ENCODE assay signal across 25 cellular contexts in the genomic region with DNA sequence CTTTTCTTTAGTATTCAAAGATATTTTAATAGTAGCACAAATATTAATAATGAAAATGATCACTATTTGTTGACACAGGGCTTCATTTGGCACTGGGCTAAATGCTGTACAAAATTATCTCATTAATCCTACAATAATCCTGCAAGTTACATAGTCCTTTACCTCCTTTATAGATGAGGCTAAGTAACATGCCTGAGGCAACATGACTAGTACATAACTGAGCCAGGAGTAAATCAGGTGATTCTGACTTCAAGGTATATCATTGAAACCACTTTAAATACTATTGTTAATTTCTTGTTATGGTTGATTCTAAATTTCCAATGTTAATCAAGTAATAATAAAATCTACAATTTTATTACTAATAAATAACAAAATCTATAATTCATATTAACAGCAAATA. TPM values are rescaled to one million over a fixed set of nuclear protein-coding genes. Genes with fewer than 3 reads are reported as not detected.
DNase-seq lines count a peak whose midpoint lies in the region; ATAC-seq and TF ChIP-seq lines count a peak whose summit lies in the region.
"Had no signal": no experiment of that assay in that cellular context is flagged by ENCODE, and none has a peak within 500 bp of the region (broad histone marks: within the 10 kb centered on the region; RNA-seq: fewer than 3 reads in every experiment).

No MANE protein-coding gene starts in this region.

- no peaks in the 10 kb centered on the region for H3K27me3 ChIP-seq in Peyer's patch
- H3K27me3 ChIP-seq: adrenal gland; BLaER1 treated with 17β-estradiol and CSF1 and Interleukin-3, amounts not matched to agents 10 nM and 100 nM; dorsolateral prefrontal cortex; hepatocyte; tibial nerve had no signal

- TF ChIP-seq CTCF in LNCaP clone FGC (IDR thresholded peaks at IDR 0.05; ENCODE audit: control insufficient read depth, extremely low read depth, insufficient read depth) (no peak), Peyer's patch (IDR thresholded peaks at IDR 0.05) (no peak)

- no peaks in the 10 kb centered on the region for H3K9me3 ChIP-seq in Peyer's patch
- H3K9me3 ChIP-seq: adrenal gland; BLaER1 treated with 17β-estradiol and CSF1 and Interleukin-3, amounts not matched to agents 10 nM and 100 nM; tibial nerve had no signal

- no peak for TF ChIP-seq POLR2A in Peyer's patch (IDR thresholded peaks at IDR 0.05)

- DNase-seq in DMS 273 treated with DMSO at 0.1 percent for 48 hours (lab: John Stamatoyannopoulos, UW) (peak; percentile 59), LNCaP clone FGC (ENCODE audit: low read depth) (peak; percentile 13), NCI-H748 treated with DMSO at 0.1 percent for 48 hours (lab: John Stamatoyannopoulos, UW) (peak; percentile 44), Peyer's patch (no peak), cerebellar nuclear complex (lab: John Stamatoyannopoulos, UW) (no peak)
- DNase-seq: activated CD4-positive, alpha-beta T cell treated with anti-CD3 and anti-CD28 coated beads for 1 hour; activated CD8-positive, alpha-beta T cell treated with anti-CD3 and anti-CD28 coated beads for 36 hours; activated naive CD4-positive, alpha-beta T cell treated with anti-CD3 and anti-CD28 coated beads for 36 hours; adrenal gland; DMS79; dorsolateral prefrontal cortex; GF-D8; Kasumi-1; naive thymus-derived CD8-positive, alpha-beta T cell; NCI-H187 treated with DMSO at 0.1 percent for 48 hours; OCI-M1; SHP77; stimulated activated CD4-positive, alpha-beta T cell treated with anti-CD3 and anti-CD28 coated beads, Interleukin-4, amount 100 ng/mL, for 24 hours had no signal

- peaks cover 0 to 14% (median 0%) of the 10 kb centered on the region in 3 donors for H3K36me3 ChIP-seq in Peyer's patch
- H3K36me3 ChIP-seq: adrenal gland had no signal

- H3K4me3 ChIP-seq in LNCaP clone FGC (ENCODE audit: low read depth, low read length) (no peak overlapping the region), Peyer's patch (no peak overlapping the region)
- H3K4me3 ChIP-seq: adrenal gland; BLaER1 treated with 17β-estradiol and CSF1 and Interleukin-3, amounts not matched to agents 10 nM and 100 nM; dorsolateral prefrontal cortex; hepatocyte; lung; tibial nerve had no signal

- H3K27ac ChIP-seq in Peyer's patch = no peak overlapping the region
- H3K27ac ChIP-seq: adrenal gland; BLaER1 treated with 17β-estradiol and CSF1 and Interleukin-3, amounts not matched to agents 10 nM and 100 nM; dorsolateral prefrontal cortex; hepatocyte; tibial nerve had no signal

- H3K4me1 ChIP-seq in Peyer's patch = no peaks in the 10 kb centered on the region
- H3K4me1 ChIP-seq: adrenal gland; BLaER1 treated with 17β-estradiol and CSF1 and Interleukin-3, amounts not matched to agents 10 nM and 100 nM; tibial nerve had no signal

- ATAC-seq in esophagus mucosa = peak; percentile 55
- ATAC-seq in GM21367 (IDR thresholded peaks at IDR 0.05; ENCODE audit: unreplicated experiment) = no peak
- ATAC-seq: activated CD8-positive, alpha-beta T cell treated with anti-CD3 and anti-CD28 coated beads for 36 hours; HCT116; naive thymus-derived CD8-positive, alpha-beta T cell had no signal

RNA-seq across cellular contexts. Expression of gene SEM1, which starts 39.8 kb away (rescaled TPM):
- total RNA-seq in esophagus mucosa = 49.3 TPM
- total RNA-seq in Peyer's patch = 10 to 100 TPM in 3 of 4 donors, 1 to 10 TPM in 1; 9.2 to 20.0 (median 15.3) TPM

Comparison
In these comparisons a context has a peak if more than half of its experiments do, and no peak if none do; other contexts are left out.
1. DNase-seq: peak in DMS 273 treated with DMSO at 0.1 percent for 48 hours (single experiment), LNCaP clone FGC (single experiment) and NCI-H748 treated with DMSO at 0.1 percent for 48 hours (single experiment); none in Peyer's patch (0 of 3) and cerebellar nuclear complex (0 of 2).